Comparison of ENCODE assay signal across 18 cellular contexts in the genomic region with DNA sequence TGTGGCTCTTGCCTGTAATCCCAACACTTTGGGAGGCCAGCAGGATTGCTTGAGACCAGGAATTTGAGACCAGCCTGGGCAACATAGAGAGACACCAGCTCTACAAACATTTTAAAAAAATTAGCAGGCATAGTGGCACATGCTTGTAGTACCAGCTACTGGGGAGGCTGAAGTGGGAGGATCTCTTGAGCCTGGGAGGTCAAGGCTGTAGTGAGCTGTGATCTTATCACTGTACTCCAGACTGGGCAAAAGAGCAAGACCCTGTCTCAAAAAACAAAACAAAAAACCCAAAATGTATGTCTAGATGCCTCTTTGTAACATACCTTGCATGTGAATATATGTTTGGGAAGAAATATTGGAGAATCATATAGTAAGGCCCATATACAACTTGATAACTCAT. TPM values are rescaled to one million over a fixed set of nuclear protein-coding genes. Genes with fewer than 3 reads are reported as not detected.
DNase-seq lines count a peak whose midpoint lies in the region; ATAC-seq, FAIRE-seq and TF ChIP-seq lines count a peak whose summit lies in the region.
"Had no signal": no experiment of that assay in that cellular context is flagged by ENCODE, and none has a peak within 500 bp of the region (broad histone marks: within the 10 kb centered on the region; RNA-seq: fewer than 3 reads in every experiment).

No MANE protein-coding gene starts in this region.

- H4K20me1 ChIP-seq in SK-N-SH (ENCODE audit: insufficient read depth): peaks cover 50% of the 10 kb centered on the region
- no peaks in the 10 kb centered on the region for H4K20me1 ChIP-seq in endothelial cell of umbilical vein (replicated peaks; ENCODE audit: control insufficient read depth, extremely low read depth, insufficient read depth, low read length)

- peak; percentile 8; the same call in 2 of the 3 replicates for ATAC-seq in SK-N-SH treated with all-trans-retinoic acid at 6 μM for 48 hours
- peak; percentile 55 for ATAC-seq in Panc1

- no peak for TF ChIP-seq RAD21 in SK-N-SH (IDR thresholded peaks at IDR 0.05; ENCODE audit: low read length)

- H3K4me2 ChIP-seq in SK-N-SH (no peak overlapping the region), endothelial cell of umbilical vein (ENCODE audit: insufficient read depth, low read length) (no peak overlapping the region)

- in situ Hi-C loops in Panc1 (cut with HindIII; ENCODE audit: low pct_unique_long_range_greater_than_20kb, low sequenced_read_pairs): no loop called here

- DNase-seq in SK-N-SH (no peak), Panc1 (ENCODE audit: low read depth, low spot score) (no peak), endothelial cell of umbilical vein (ENCODE audit: low read depth, low spot score) (no peak), nephron progenitor cell (no peak), NCI-H2227 treated with DMSO at 0.1 percent for 48 hours (lab: John Stamatoyannopoulos, UW) (no peak), occipital lobe (lab: John Stamatoyannopoulos, UW) (no peak), COLO668 (lab: John Stamatoyannopoulos, UW; ENCODE audit: unreplicated experiment) (no peak)
- DNase-seq: 8988T; DND-41; GDM1; NCI-H1436; NCI-H2029 treated with DMSO at 0.1 percent for 48 hours; NCI-H526 treated with DMSO at 0.1 percent for 48 hours; NK-92 treated with Interleukin-12 subunit alpha and Interleukin-12 subunit beta, amount 100 ng/mL, for 24 hours; OCI-M1 had no signal

- H3K36me3 Mint-ChIP-seq in nephron progenitor cell (ENCODE audit: low read depth): peaks cover 52% of the 10 kb centered on the region

- intact Hi-C loops in Panc1 (cut with micrococcal nuclease; ENCODE audit: unreplicated experiment): no loop called here
- intact Hi-C loops in endothelial cell of umbilical vein (cut with micrococcal nuclease): no loop called here

- peak overlapping the region; percentile 71 for H3K27ac Mint-ChIP-seq in nephron progenitor cell

- H3K79me2 ChIP-seq in SK-N-SH (ENCODE audit: insufficient read depth) (peaks cover 35% of the 10 kb centered on the region), endothelial cell of umbilical vein (ENCODE audit: control insufficient read depth, insufficient read depth, low read length) (peaks cover 16% of the 10 kb centered on the region)

- H3K9me1 ChIP-seq in endothelial cell of umbilical vein (replicated peaks; ENCODE audit: control insufficient read depth, extremely low read depth, insufficient read depth, low read length): no peaks in the 10 kb centered on the region

- H3K9ac ChIP-seq in SK-N-SH (no peak overlapping the region), endothelial cell of umbilical vein (replicated peaks; ENCODE audit: extremely low read depth, insufficient read depth, low read length) (no peak overlapping the region)

- peaks cover 52% of the 10 kb centered on the region for H3F3A ChIP-seq in SK-N-SH (replicated peaks; ENCODE audit: insufficient read depth)

- no TSS peak for BruUV-seq in Panc1 (replicated peaks; lab: Mats Ljungman, UMichigan)
- BruUV-seq in endothelial cell of umbilical vein (replicated peaks; lab: Mats Ljungman, UMichigan): no TSS peak

- POLR2A ChIA-PET in SK-N-SH (lab: Yijun Ruan, JAX): interaction anchor here (0.6 to 1.1 kb wide), 2 partner anchors 11 to 53 kb away, joined by 3 to 4 read pairs; no protein-coding TSS in a partner anchor
- POLR2A ChIA-PET in Panc1 (lab: Charles Lee): interaction anchor here (0.6 kb wide), 1 partner anchor 10 kb away, joined by 4 read pairs; no protein-coding TSS in a partner anchor
- POLR2A ChIA-PET in endothelial cell of umbilical vein (lab: Charles Lee): interaction anchor here (1.2 kb wide), 2 partner anchors 15 to 87 kb away, joined by 4 read pairs; a partner anchor contains a TSS

- FAIRE-seq in endothelial cell of umbilical vein (lab: Jason Lieb, UNC): peak; percentile 18

- H3K9me2 ChIP-seq in SK-N-SH: no peaks in the 10 kb centered on the region

- CTCF ChIA-PET in SK-N-SH (lab: Yijun Ruan, JAX): interaction anchor here (2.8 kb wide), 1 partner anchor 17 kb away, joined by 11 read pairs; no protein-coding TSS in a partner anchor
- CTCF ChIA-PET in Panc1 (lab: Charles Lee): no interaction called here
- CTCF ChIA-PET in endothelial cell of umbilical vein (lab: Charles Lee): interaction anchor here (1.0 to 3.5 kb wide), 6 partner anchors 17 to 501 kb away, joined by 3 to 14 read pairs (median 6); a partner anchor contains a TSS

- no peak for TF ChIP-seq CTCF in SK-N-SH (IDR thresholded peaks at IDR 0.05)
- no peak for TF ChIP-seq CTCF in Panc1 (IDR thresholded peaks at IDR 0.05)
- TF ChIP-seq CTCF in endothelial cell of umbilical vein (IDR thresholded peaks at IDR 0.05; ENCODE audit: extremely low read depth in 1 of 2, insufficient read depth in 1 of 2, low read depth in 1 of 2, low read length in 2 of 2): no peak
- TF ChIP-seq CTCF in nephron progenitor cell (IDR thresholded peaks at IDR 0.05): no peak

- H3K4me3 Mint-ChIP-seq in nephron progenitor cell: no peak overlapping the region

- no peak overlapping the region for H3K4me3 ChIP-seq in SK-N-SH (ENCODE audit: low read depth in 2 of 2, low read length in 1 of 2)
- no peak overlapping the region for H3K4me3 ChIP-seq in Panc1 (ENCODE audit: low read depth in 2 of 2, low read length in 2 of 2)
- no peak overlapping the region for H3K4me3 ChIP-seq in endothelial cell of umbilical vein (replicated peaks in 1 of 3; ENCODE audit: insufficient read depth in 1 of 3, low read depth in 1 of 3, low read length in 3 of 3)
- H3K4me3 ChIP-seq: SJSA1 had no signal

- H3K9me3 Mint-ChIP-seq in nephron progenitor cell: no peaks in the 10 kb centered on the region

- H3K27me3 Mint-ChIP-seq in nephron progenitor cell (ENCODE audit: low read depth, poor library complexity): no peaks in the 10 kb centered on the region

- H3K36me3 ChIP-seq in SK-N-SH (replicated peaks in 1 of 2; ENCODE audit: control insufficient read depth in 1 of 2, insufficient read depth in 2 of 2, low read length in 1 of 2): peaks cover 46 to 53% of the 10 kb centered on the region in 2 experiments
- peaks cover 32% of the 10 kb centered on the region for H3K36me3 ChIP-seq in Panc1 (ENCODE audit: control insufficient read depth, insufficient read depth, low read length)
- H3K36me3 ChIP-seq in endothelial cell of umbilical vein (ENCODE audit: control insufficient read depth in 2 of 2, extremely low read depth in 1 of 2, insufficient read depth in 2 of 2, low read length in 2 of 2): peaks cover 14 to 34% of the 10 kb centered on the region in 2 experiments

- H3K4me1 ChIP-seq in SK-N-SH (ENCODE audit: control insufficient read depth in 1 of 2, insufficient read depth in 2 of 2, low read depth in 1 of 2, low read length in 1 of 2) (no peaks in the 10 kb centered on the region; a peak in 1 of 4 replicates), Panc1 (ENCODE audit: control insufficient read depth, insufficient read depth, low read length) (peaks cover 10% of the 10 kb centered on the region; the same call in 1 of the 2 replicates), endothelial cell of umbilical vein (ENCODE audit: control insufficient read depth, extremely low read depth, insufficient read depth, low read length) (no peaks in the 10 kb centered on the region)

- H3K9me3 ChIP-seq in SK-N-SH (no peaks in the 10 kb centered on the region), Panc1 (ENCODE audit: control insufficient read depth, insufficient read depth, low read depth, low read length) (no peaks in the 10 kb centered on the region), endothelial cell of umbilical vein (replicated peaks; ENCODE audit: control insufficient read depth, insufficient read depth, low read length) (no peaks in the 10 kb centered on the region)
- H3K9me3 ChIP-seq: SJSA1 had no signal

- TF ChIP-seq POLR2A in endothelial cell of umbilical vein (IDR thresholded peaks at IDR 0.05; ENCODE audit: low read depth, low read length): no peak

- H3K27ac ChIP-seq in SK-N-SH (ENCODE audit: low read depth in 2 of 2, low read length in 1 of 2): 0 out of 4 replicates have a peak overlapping the region, but pooled peaks of 1 of the 2 experiments have one; percentile 2
- H3K27ac ChIP-seq in Panc1 (ENCODE audit: low read length): no peak overlapping the region
- H3K27ac ChIP-seq in endothelial cell of umbilical vein (ENCODE audit: insufficient read depth, low read depth, low read length): no peak overlapping the region
- H3K27ac ChIP-seq: C4-2B, SJSA1 had no signal

- H3K4me1 Mint-ChIP-seq in nephron progenitor cell: no peaks in the 10 kb centered on the region

- dilution Hi-C loops in endothelial cell of umbilical vein (cut with MboI; ENCODE audit: extremely low pct_ligation_motif_present, low sequenced_read_pairs): no loop called here

- H3K27me3 ChIP-seq in SK-N-SH (ENCODE audit: insufficient read depth) (no peaks in the 10 kb centered on the region), Panc1 (ENCODE audit: control insufficient read depth, insufficient read depth, low read length) (no peaks in the 10 kb centered on the region), endothelial cell of umbilical vein (ENCODE audit: control insufficient read depth in 2 of 2, insufficient read depth in 2 of 2, low read length in 2 of 2) (no peaks in the 10 kb centered on the region)
- H3K27me3 ChIP-seq: SJSA1 had no signal

- no peak overlapping the region for H2AFZ ChIP-seq in SK-N-SH (ENCODE audit: low read depth)
- H2AFZ ChIP-seq in endothelial cell of umbilical vein (ENCODE audit: low read depth, low read length): no peak overlapping the region

- no peak for TF ChIP-seq EP300 in SK-N-SH (IDR thresholded peaks at IDR 0.05; ENCODE audit: borderline replicate concordance in 1 of 2, low read depth in 1 of 2, low read length in 1 of 2)

TF ChIP-seq in SK-N-SH treated with all-trans-retinoic acid at 6 μM for 48 hours, 23 proteins besides CTCF, POLR2A, EP300 and RAD21 (continues in another document):
- TF ChIP-seq GLIS3 (CRISPR knock-in tag; IDR thresholded peaks at IDR 0.05): no peak
- no peak for TF ChIP-seq ZFP3 (CRISPR knock-in tag; IDR thresholded peaks at IDR 0.05)

TF ChIP-seq in SK-N-SH, 30 proteins besides CTCF, POLR2A, EP300 and RAD21 (continues in another document):
- TF ChIP-seq FOXJ3 (CRISPR knock-in tag; IDR thresholded peaks at IDR 0.05): no peak

RNA-seq across cellular contexts. Expression of a gene that starts 15.7 kb away (rescaled TPM):
- polyA plus RNA-seq in SK-N-SH (2012; rRNA removed) (24.6 and 26.0 TPM in 2 replicates), endothelial cell of umbilical vein (7.0 and 12.4 TPM in 2 replicates)
- polyA plus RNA-seq in SK-N-SH (2012; cell fraction: cytosol; rRNA removed): 17.4 and 18.4 TPM in 2 replicates
- 28.4 and 68.8 TPM in 2 replicates for polyA plus RNA-seq in SK-N-SH (2012; cell fraction: nucleus; rRNA removed)
- total RNA-seq in Panc1 (2021; ENCODE audit: unreplicated experiment) (33.0 TPM), endothelial cell of umbilical vein (35.3 and 43.1 TPM in 2 replicates), occipital lobe (413 TPM)
- polyA plus RNA-seq in Panc1 (2012; ENCODE audit: insufficient read length): 16.8 TPM
- polyA plus RNA-seq in endothelial cell of umbilical vein (2011; cell fraction: cytosol; rRNA removed): 9.9 and 13.8 TPM in 2 replicates
- polyA plus RNA-seq in endothelial cell of umbilical vein (2011; cell fraction: nucleus; rRNA removed): 83.7 and 114 TPM in 2 replicates
- polyA plus RNA-seq in endothelial cell of umbilical vein (2012): 19.9 and 27.9 TPM in 2 replicates
- 53.8 and 85.6 TPM in 2 replicates for polyA minus RNA-seq in endothelial cell of umbilical vein
- polyA minus RNA-seq in endothelial cell of umbilical vein (2011; cell fraction: cytosol; rRNA and poly(A)+ RNA removed): 45.5 TPM
- 243 and 350 TPM in 2 replicates for polyA minus RNA-seq in endothelial cell of umbilical vein (2011; cell fraction: nucleus; rRNA and poly(A)+ RNA removed)
